17 cellular contexts compared by ENCODE assay signal in the genomic region with DNA sequence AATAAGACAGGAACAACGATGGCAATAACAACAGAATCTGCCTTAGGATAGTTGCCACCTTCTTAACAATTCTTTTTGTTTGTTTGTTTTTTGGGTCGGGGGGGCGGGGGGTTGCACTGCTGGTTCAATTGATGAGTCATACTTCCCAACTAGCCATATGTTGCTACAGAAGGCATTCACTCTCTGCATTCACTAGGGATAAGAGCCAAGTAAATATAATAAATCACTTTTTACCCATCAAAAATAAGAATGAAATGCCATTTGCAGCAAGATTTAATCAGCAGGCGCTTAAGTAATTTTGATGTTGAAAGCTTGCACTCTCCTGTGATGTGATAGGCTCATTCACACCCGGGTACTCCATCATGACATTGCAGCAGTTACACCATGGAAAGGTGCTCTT.
A peak's percentile ranks its signal among the peaks of the same experiment; 100 is the strongest.
DNase-seq lines count a peak whose midpoint lies in the region; ATAC-seq and TF ChIP-seq lines count a peak whose summit lies in the region.
"Had no signal": no experiment of that assay in that cellular context is flagged by ENCODE, and none has a peak within 500 bp of the region (broad histone marks: within the 10 kb centered on the region; RNA-seq: fewer than 3 reads in every experiment).

No MANE protein-coding gene starts in this region.

- H3K9me3 Mint-ChIP-seq in activated CD4-positive, alpha-beta T cell treated with anti-CD3 and anti-CD28 coated beads for 36 hours (ENCODE audit: low read depth), result peaks cover 2% of the 10 kb centered on the region
- H3K9me3 Mint-ChIP-seq in CD14-positive monocyte, result peaks cover 0 to 5% (median 1%) of the 10 kb centered on the region in 7 donors

- POLR2A ChIA-PET in activated CD4-positive, alpha-beta T cell treated with anti-CD3 and anti-CD28 coated beads for 36 hours (lab: Charles Lee), result no interaction called here

- no peak for TF ChIP-seq CTCF in choroid plexus epithelial cell (conservative IDR thresholded peaks at IDR 0.05; ENCODE audit: low read depth, low read length)
- no peak for TF ChIP-seq CTCF in CD14-positive monocyte (IDR thresholded peaks at IDR 0.05)
- no peak for TF ChIP-seq CTCF in GM10266 (IDR thresholded peaks at IDR 0.05; ENCODE audit: control insufficient read depth, insufficient read depth, low read depth, missing control alignments)

- H3K4me3 ChIP-seq in choroid plexus epithelial cell (ENCODE audit: low read depth, low read length), result no peak overlapping the region
- H3K4me3 ChIP-seq: Peyer's patch, stomach, uterus had no signal

- peak; percentile 16 for DNase-seq in A172 (ENCODE audit: low spot score)
- peak; percentile 18 for DNase-seq in GM03348 (ENCODE audit: low spot score)
- DNase-seq in NCI-H446 treated with DMSO at 0.1 percent for 48 hours (lab: John Stamatoyannopoulos, UW), result peak; percentile 96
- peak; percentile 58 for DNase-seq in choroid plexus epithelial cell (ENCODE audit: low read depth)
- DNase-seq in activated CD4-positive, alpha-beta T cell treated with anti-CD3 and anti-CD28 coated beads for 36 hours, result no peak
- no peak for DNase-seq in CD14-positive monocyte (ENCODE audit: low spot score)
- no peak for DNase-seq in GM10266 (ENCODE audit: extremely low spot score)
- DNase-seq: activated B cell treated with CpG ODN at 0.5 μM for 24 hours; anterior cingulate cortex; mammary epithelial cell; MV-4-11; Peyer's patch; stimulated activated CD4-positive, alpha-beta T cell treated with anti-CD3 and anti-CD28 coated beads, Interleukin-15, amount 100 ng/mL, for 24 hours; stomach; T-helper 1 cell; uterus had no signal

- H3K4me3 Mint-ChIP-seq in activated CD4-positive, alpha-beta T cell treated with anti-CD3 and anti-CD28 coated beads for 36 hours, result no peak overlapping the region
- H3K4me3 Mint-ChIP-seq in CD14-positive monocyte, result no peak overlapping the region
- H3K4me3 Mint-ChIP-seq: activated B cell treated with CpG ODN at 0.5 μM for 24 hours had no signal

- intact Hi-C loops in activated CD4-positive, alpha-beta T cell treated with anti-CD3 and anti-CD28 coated beads for 36 hours (cut with DNase I, micrococcal nuclease), result no loop called here
- intact Hi-C loops in CD14-positive monocyte (cut with micrococcal nuclease), result no loop called here

- no peak overlapping the region for H3K27ac Mint-ChIP-seq in activated CD4-positive, alpha-beta T cell treated with anti-CD3 and anti-CD28 coated beads for 36 hours
- H3K27ac Mint-ChIP-seq in CD14-positive monocyte, result no peak overlapping the region
- H3K27ac Mint-ChIP-seq: activated B cell treated with CpG ODN at 0.5 μM for 24 hours had no signal

- H3K36me3 Mint-ChIP-seq in activated CD4-positive, alpha-beta T cell treated with anti-CD3 and anti-CD28 coated beads for 36 hours (ENCODE audit: low read depth), result no peaks in the 10 kb centered on the region
- no peaks in the 10 kb centered on the region for H3K36me3 Mint-ChIP-seq in CD14-positive monocyte

- H3K4me1 Mint-ChIP-seq in activated CD4-positive, alpha-beta T cell treated with anti-CD3 and anti-CD28 coated beads for 36 hours, result peaks cover 19% of the 10 kb centered on the region
- H3K4me1 Mint-ChIP-seq in CD14-positive monocyte, result no peaks in the 10 kb centered on the region
- H3K4me1 Mint-ChIP-seq: activated B cell treated with CpG ODN at 0.5 μM for 24 hours had no signal

- no peak for ATAC-seq in activated CD4-positive, alpha-beta T cell treated with anti-CD3 and anti-CD28 coated beads for 36 hours
- ATAC-seq in GM21619 (IDR thresholded peaks at IDR 0.05; ENCODE audit: unreplicated experiment), result no peak

- H3K27me3 Mint-ChIP-seq in activated CD4-positive, alpha-beta T cell treated with anti-CD3 and anti-CD28 coated beads for 36 hours, result no peaks in the 10 kb centered on the region
- peaks cover 0 to 2% (median 0%) of the 10 kb centered on the region in 3 donors for H3K27me3 Mint-ChIP-seq in CD14-positive monocyte (ENCODE audit: low read depth in 3 of 3)
- H3K27me3 Mint-ChIP-seq: activated B cell treated with CpG ODN at 0.5 μM for 24 hours had no signal

- CTCF ChIA-PET in activated CD4-positive, alpha-beta T cell treated with anti-CD3 and anti-CD28 coated beads for 36 hours (lab: Charles Lee), result interaction anchor here (1.1 kb wide), 1 partner anchor 527 kb away, joined by 3 read pairs; no protein-coding TSS in a partner anchor

Comparison
In these comparisons a context has a peak if more than half of its experiments do, and no peak if none do; other contexts are left out.
1. DNase-seq: peak in A172 (single experiment), GM03348 (single experiment), NCI-H446 treated with DMSO at 0.1 percent for 48 hours (single experiment) and choroid plexus epithelial cell (single experiment); none in activated CD4-positive, alpha-beta T cell treated with anti-CD3 and anti-CD28 coated beads for 36 hours (single experiment), CD14-positive monocyte (single experiment) and GM10266 (single experiment).